Comparison of ENCODE assay signal across 1 cellular context in the genomic region with DNA sequence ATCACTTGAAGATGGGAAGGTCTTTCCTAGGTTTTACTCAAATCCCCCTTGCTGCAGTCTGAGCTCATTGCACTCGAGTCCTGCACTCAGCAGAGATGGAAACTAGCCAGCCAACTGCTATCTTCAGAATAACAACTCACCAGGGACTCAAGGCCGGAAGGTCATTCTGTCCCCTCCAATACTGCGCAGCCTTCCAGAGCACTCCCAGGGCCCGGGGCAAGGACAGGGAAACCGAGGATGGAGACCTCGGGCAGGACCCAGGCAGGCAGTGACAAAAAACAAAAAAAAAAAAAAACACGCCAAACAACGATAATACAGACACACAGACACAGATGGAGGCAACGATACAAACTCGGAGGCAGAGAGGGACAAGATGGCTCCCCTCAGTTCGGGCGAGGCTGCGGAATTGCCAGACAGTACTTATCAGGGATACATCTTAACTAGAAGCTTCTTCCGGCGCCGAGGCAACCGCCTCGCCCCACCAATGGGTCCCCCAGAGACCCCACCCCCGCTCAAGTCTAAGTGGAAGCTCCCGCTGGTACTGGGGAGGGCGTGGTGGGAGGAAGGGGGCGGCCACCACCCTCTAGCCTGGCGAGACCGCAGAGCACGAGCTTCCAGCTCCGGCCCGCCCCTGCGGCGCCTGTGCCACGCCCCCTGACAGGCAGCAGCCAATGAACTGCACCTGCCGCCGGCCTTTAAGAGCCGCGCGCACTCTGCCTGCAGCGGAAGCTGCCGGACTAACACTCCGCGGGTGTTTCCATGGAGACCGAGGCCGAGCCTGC.
TF ChIP-seq lines count a peak whose summit lies in the region.

No MANE protein-coding gene starts in this region.

TF ChIP-seq in K562, 482 proteins besides CTCF, POLR2A, EP300 and RAD21 (continued from another document and continues in another):
- TF ChIP-seq HMG20A (CRISPR knock-in tag; conservative IDR thresholded peaks at IDR 0.05) (no peak), TAF7 (tag; IDR thresholded peaks at IDR 0.05) (peak; percentile 83), ZEB2 (IDR thresholded peaks at IDR 0.05) (peak; percentile 57; the same call in 1 of the 2 replicates), MYNN (IDR thresholded peaks at IDR 0.05) (peak; percentile 99; the same call in 1 of the 2 replicates), MYNN (CRISPR knock-in tag; IDR thresholded peaks at IDR 0.05) (no peak), ARID1B (IDR thresholded peaks at IDR 0.05) (peak; percentile 63), MYC (IDR thresholded peaks at IDR 0.05; ENCODE audit: low read depth, low read length) (peak; percentile 51), MYC (CRISPR knock-in tag; IDR thresholded peaks at IDR 0.05; ENCODE audit: borderline replicate concordance, low read depth) (no peak), ZNF76 (CRISPR knock-in tag; IDR thresholded peaks at IDR 0.05; ENCODE audit: borderline replicate concordance) (peak; percentile 39; the same call in 1 of the 2 replicates), MAZ (CRISPR knock-in tag; conservative IDR thresholded peaks at IDR 0.05 in 1 of 2, IDR thresholded peaks at IDR 0.05 in 1 of 2) (peak in 1 of 2 experiments; percentile 92; a peak in 2 of 4 replicates), PHTF2 (CRISPR knock-in tag; IDR thresholded peaks at IDR 0.05) (no peak), SIN3A (IDR thresholded peaks at IDR 0.05; ENCODE audit: borderline replicate concordance in 2 of 2, control insufficient read depth in 1 of 2, low read depth in 2 of 2, low read length in 2 of 2) (peak; percentile 65 to 82; a peak in 3 of 4 replicates), TAL1 (IDR thresholded peaks at IDR 0.05) (peak; percentile 47; the same call in 1 of the 2 replicates), PHF20 (IDR thresholded peaks at IDR 0.05; ENCODE audit: partially characterized antibody) (no peak), NFYB (IDR thresholded peaks at IDR 0.05; ENCODE audit: extremely low read depth, insufficient read length) (peak; percentile 89), TRIM28 (IDR thresholded peaks at IDR 0.05) (peak; percentile 73; the same call in 1 of the 2 replicates), BHLHE40 (IDR thresholded peaks at IDR 0.05; ENCODE audit: low read length) (peak; percentile 93), L3MBTL2 (IDR thresholded peaks at IDR 0.05) (peak; percentile 76), GABPB1 (CRISPR knock-in tag; IDR thresholded peaks at IDR 0.05) (peak; percentile 77), POLR3G (IDR thresholded peaks at IDR 0.05; ENCODE audit: extremely low read depth, insufficient read length, insufficient replicate concordance) (no peak), GATAD2A (IDR thresholded peaks at IDR 0.05) (peak; percentile 17; the same call in 1 of the 2 replicates), NR2C2 (CRISPR knock-in tag; IDR thresholded peaks at IDR 0.05) (no peak), NR2C2 (tag; IDR thresholded peaks at IDR 0.05) (peak; percentile 51), JUND (IDR thresholded peaks at IDR 0.05; ENCODE audit: borderline replicate concordance, low read depth, low read length) (0 out of 2 replicates have a peak, but pooled peaks have one; percentile 20), JUND (tag; IDR thresholded peaks at IDR 0.05; ENCODE audit: borderline replicate concordance, low read depth, low read length) (no peak), ZNF699 (CRISPR knock-in tag; IDR thresholded peaks at IDR 0.05; ENCODE audit: insufficient replicate concordance) (no peak), LCOR (CRISPR knock-in tag; IDR thresholded peaks at IDR 0.05) (no peak), GATA2 (CRISPR knock-in tag; IDR thresholded peaks at IDR 0.05) (peak; percentile 76), ZNF224 (CRISPR knock-in tag; IDR thresholded peaks at IDR 0.05) (no peak), CBFA2T3 (IDR thresholded peaks at IDR 0.05) (peak; percentile 66), CTBP1 (IDR thresholded peaks at IDR 0.05; ENCODE audit: borderline replicate concordance) (peak; percentile 25; the same call in 1 of the 2 replicates), TOE1 (IDR thresholded peaks at IDR 0.05; ENCODE audit: borderline replicate concordance) (peak; percentile 46), TOE1 (CRISPR knock-in tag; IDR thresholded peaks at IDR 0.05; ENCODE audit: borderline replicate concordance, low read depth) (no peak), HDAC8 (tag; IDR thresholded peaks at IDR 0.05) (0 out of 2 replicates have a peak, but pooled peaks have one; percentile 25), ZNF239 (CRISPR knock-in tag; IDR thresholded peaks at IDR 0.05) (no peak), HMGN3 (IDR thresholded peaks at IDR 0.05; ENCODE audit: borderline replicate concordance, extremely low read depth, insufficient read length, low read depth, low read length) (peak; percentile 86), NCOA2 (IDR thresholded peaks at IDR 0.05; ENCODE audit: partially characterized antibody in 2 of 2) (no peak), TAF1 (IDR thresholded peaks at IDR 0.05; ENCODE audit: control insufficient read depth, extremely low read depth, insufficient read depth, low read length, severe bottlenecking) (peak; percentile 46), POLR2G (IDR thresholded peaks at IDR 0.05; ENCODE audit: low read depth, low read length) (peak; percentile 81), RAD51 (IDR thresholded peaks at IDR 0.05; ENCODE audit: borderline replicate concordance, low read depth) (0 out of 2 replicates have a peak, but pooled peaks have one; percentile 32), ZNF507 (tag; conservative IDR thresholded peaks at IDR 0.05) (no peak), ELF1 (tag; IDR thresholded peaks at IDR 0.05) (peak; percentile 22; the same call in 1 of the 2 replicates), SMARCB1 (IDR thresholded peaks at IDR 0.05; ENCODE audit: insufficient read length, low read depth) (no peak), SP1 (CRISPR knock-in tag; IDR thresholded peaks at IDR 0.05) (peak; percentile 71), DIDO1 (tag; IDR thresholded peaks at IDR 0.05; ENCODE audit: low read depth) (peak; percentile 65; the same call in 1 of the 2 replicates), EHMT2 (IDR thresholded peaks at IDR 0.05) (peak; percentile 59; the same call in 1 of the 2 replicates), ZNF41 (CRISPR knock-in tag; conservative IDR thresholded peaks at IDR 0.05) (no peak), EP400 (IDR thresholded peaks at IDR 0.05) (peak; percentile 87), SMARCA5 (IDR thresholded peaks at IDR 0.05) (peak; percentile 77), GTF2E2 (tag; IDR thresholded peaks at IDR 0.05) (0 out of 2 replicates have a peak, but pooled peaks have one; percentile 48), NBN (IDR thresholded peaks at IDR 0.05; ENCODE audit: low read depth) (peak; percentile 95)
- TF ChIP-seq, protein P1, sequence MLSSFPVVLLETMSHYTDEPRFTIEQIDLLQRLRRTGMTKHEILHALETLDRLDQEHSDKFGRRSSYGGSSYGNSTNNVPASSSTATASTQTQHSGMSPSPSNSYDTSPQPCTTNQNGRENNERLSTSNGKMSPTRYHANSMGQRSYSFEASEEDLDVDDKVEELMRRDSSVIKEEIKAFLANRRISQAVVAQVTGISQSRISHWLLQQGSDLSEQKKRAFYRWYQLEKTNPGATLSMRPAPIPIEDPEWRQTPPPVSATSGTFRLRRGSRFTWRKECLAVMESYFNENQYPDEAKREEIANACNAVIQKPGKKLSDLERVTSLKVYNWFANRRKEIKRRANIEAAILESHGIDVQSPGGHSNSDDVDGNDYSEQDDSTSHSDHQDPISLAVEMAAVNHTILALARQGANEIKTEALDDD (IDR thresholded peaks at IDR 0.05) = 0 out of 2 replicates have a peak, but pooled peaks have one; percentile 59
- TF ChIP-seq, protein P2, sequence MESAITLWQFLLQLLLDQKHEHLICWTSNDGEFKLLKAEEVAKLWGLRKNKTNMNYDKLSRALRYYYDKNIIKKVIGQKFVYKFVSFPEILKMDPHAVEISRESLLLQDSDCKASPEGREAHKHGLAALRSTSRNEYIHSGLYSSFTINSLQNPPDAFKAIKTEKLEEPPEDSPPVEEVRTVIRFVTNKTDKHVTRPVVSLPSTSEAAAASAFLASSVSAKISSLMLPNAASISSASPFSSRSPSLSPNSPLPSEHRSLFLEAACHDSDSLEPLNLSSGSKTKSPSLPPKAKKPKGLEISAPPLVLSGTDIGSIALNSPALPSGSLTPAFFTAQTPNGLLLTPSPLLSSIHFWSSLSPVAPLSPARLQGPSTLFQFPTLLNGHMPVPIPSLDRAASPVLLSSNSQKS (CRISPR knock-in tag; IDR thresholded peaks at IDR 0.05) = no peak
- TF ChIP-seq, protein P3, sequence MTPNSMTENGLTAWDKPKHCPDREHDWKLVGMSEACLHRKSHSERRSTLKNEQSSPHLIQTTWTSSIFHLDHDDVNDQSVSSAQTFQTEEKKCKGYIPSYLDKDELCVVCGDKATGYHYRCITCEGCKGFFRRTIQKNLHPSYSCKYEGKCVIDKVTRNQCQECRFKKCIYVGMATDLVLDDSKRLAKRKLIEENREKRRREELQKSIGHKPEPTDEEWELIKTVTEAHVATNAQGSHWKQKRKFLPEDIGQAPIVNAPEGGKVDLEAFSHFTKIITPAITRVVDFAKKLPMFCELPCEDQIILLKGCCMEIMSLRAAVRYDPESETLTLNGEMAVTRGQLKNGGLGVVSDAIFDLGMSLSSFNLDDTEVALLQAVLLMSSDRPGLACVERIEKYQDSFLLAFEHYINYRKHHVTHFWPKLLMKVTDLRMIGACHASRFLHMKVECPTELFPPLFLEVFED (CRISPR knock-in tag; conservative IDR thresholded peaks at IDR 0.05) = peak; percentile 77; the same call in 1 of the 2 replicates
- TF ChIP-seq, protein P4, sequence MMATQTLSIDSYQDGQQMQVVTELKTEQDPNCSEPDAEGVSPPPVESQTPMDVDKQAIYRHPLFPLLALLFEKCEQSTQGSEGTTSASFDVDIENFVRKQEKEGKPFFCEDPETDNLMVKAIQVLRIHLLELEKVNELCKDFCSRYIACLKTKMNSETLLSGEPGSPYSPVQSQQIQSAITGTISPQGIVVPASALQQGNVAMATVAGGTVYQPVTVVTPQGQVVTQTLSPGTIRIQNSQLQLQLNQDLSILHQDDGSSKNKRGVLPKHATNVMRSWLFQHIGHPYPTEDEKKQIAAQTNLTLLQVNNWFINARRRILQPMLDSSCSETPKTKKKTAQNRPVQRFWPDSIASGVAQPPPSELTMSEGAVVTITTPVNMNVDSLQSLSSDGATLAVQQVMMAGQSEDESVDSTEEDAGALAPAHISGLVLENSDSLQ (IDR thresholded peaks at IDR 0.05) = peak; percentile 84
- TF ChIP-seq, protein P5, sequence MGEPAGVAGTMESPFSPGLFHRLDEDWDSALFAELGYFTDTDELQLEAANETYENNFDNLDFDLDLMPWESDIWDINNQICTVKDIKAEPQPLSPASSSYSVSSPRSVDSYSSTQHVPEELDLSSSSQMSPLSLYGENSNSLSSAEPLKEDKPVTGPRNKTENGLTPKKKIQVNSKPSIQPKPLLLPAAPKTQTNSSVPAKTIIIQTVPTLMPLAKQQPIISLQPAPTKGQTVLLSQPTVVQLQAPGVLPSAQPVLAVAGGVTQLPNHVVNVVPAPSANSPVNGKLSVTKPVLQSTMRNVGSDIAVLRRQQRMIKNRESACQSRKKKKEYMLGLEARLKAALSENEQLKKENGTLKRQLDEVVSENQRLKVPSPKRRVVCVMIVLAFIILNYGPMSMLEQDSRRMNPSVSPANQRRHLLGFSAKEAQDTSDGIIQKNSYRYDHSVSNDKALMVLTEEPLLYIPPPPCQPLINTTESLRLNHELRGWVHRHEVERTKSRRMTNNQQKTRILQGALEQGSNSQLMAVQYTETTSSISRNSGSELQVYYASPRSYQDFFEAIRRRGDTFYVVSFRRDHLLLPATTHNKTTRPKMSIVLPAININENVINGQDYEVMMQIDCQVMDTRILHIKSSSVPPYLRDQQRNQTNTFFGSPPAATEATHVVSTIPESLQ (CRISPR knock-in tag; IDR thresholded peaks at IDR 0.05) = 0 out of 2 replicates have a peak, but pooled peaks have one; percentile 51
- TF ChIP-seq, protein P6, sequence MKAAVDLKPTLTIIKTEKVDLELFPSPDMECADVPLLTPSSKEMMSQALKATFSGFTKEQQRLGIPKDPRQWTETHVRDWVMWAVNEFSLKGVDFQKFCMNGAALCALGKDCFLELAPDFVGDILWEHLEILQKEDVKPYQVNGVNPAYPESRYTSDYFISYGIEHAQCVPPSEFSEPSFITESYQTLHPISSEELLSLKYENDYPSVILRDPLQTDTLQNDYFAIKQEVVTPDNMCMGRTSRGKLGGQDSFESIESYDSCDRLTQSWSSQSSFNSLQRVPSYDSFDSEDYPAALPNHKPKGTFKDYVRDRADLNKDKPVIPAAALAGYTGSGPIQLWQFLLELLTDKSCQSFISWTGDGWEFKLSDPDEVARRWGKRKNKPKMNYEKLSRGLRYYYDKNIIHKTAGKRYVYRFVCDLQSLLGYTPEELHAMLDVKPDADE (conservative IDR thresholded peaks at IDR 0.05; ENCODE audit: control insufficient read depth, low read depth, low read length) = 0 out of 2 replicates have a peak, but pooled peaks have one; percentile 63
- TF ChIP-seq, protein P7, sequence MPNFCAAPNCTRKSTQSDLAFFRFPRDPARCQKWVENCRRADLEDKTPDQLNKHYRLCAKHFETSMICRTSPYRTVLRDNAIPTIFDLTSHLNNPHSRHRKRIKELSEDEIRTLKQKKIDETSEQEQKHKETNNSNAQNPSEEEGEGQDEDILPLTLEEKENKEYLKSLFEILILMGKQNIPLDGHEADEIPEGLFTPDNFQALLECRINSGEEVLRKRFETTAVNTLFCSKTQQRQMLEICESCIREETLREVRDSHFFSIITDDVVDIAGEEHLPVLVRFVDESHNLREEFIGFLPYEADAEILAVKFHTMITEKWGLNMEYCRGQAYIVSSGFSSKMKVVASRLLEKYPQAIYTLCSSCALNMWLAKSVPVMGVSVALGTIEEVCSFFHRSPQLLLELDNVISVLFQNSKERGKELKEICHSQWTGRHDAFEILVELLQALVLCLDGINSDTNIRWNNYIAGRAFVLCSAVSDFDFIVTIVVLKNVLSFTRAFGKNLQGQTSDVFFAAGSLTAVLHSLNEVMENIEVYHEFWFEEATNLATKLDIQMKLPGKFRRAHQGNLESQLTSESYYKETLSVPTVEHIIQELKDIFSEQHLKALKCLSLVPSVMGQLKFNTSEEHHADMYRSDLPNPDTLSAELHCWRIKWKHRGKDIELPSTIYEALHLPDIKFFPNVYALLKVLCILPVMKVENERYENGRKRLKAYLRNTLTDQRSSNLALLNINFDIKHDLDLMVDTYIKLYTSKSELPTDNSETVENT (CRISPR knock-in tag; IDR thresholded peaks at IDR 0.05) = no peak
- TF ChIP-seq, protein P8, sequence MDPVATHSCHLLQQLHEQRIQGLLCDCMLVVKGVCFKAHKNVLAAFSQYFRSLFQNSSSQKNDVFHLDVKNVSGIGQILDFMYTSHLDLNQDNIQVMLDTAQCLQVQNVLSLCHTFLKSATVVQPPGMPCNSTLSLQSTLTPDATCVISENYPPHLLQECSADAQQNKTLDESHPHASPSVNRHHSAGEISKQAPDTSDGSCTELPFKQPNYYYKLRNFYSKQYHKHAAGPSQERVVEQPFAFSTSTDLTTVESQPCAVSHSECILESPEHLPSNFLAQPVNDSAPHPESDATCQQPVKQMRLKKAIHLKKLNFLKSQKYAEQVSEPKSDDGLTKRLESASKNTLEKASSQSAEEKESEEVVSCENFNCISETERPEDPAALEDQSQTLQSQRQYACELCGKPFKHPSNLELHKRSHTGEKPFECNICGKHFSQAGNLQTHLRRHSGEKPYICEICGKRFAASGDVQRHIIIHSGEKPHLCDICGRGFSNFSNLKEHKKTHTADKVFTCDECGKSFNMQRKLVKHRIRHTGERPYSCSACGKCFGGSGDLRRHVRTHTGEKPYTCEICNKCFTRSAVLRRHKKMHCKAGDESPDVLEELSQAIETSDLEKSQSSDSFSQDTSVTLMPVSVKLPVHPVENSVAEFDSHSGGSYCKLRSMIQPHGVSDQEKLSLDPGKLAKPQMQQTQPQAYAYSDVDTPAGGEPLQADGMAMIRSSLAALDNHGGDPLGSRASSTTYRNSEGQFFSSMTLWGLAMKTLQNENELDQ (CRISPR knock-in tag; IDR thresholded peaks at IDR 0.05; ENCODE audit: borderline replicate concordance) = no peak
